23 cellular contexts compared by ENCODE assay signal in the genomic region with DNA sequence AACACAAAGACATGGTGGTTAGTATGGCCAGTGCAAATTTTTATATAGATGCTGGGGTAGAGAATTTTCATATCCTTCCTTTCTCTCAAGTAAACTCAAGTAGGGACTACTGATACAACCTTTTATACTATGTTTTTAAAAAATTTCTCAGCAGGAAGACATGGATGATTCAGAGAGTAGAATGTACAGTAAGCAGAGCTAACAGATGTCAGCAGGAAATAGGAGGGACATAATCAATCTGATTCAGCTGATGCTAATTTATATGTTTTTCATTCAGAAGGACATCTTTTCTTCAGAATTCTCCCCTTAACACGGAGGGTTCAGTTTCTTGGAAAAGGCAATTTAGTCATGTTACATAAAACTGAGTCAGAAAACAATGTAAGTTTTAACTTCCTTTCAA.
"Had no signal": no experiment of that assay in that cellular context is flagged by ENCODE, and none has a peak within 500 bp of the region (broad histone marks: within the 10 kb centered on the region; RNA-seq: fewer than 3 reads in every experiment).

No MANE protein-coding gene starts in this region.

- DNase-seq: activated CD4-positive, alpha-beta T cell treated with anti-CD3 and anti-CD28 coated beads for 48 hours; activated CD4-positive, alpha-beta T cell treated with anti-CD3 and anti-CD28 coated beads, Interleukin-2, amount 50 U/mL, for 48 hours; activated CD8-positive, alpha-beta memory T cell treated with anti-CD3 and anti-CD28 coated beads for 24 hours; activated gamma-delta T cell treated with Interleukin-2 at 50 U/mL for 16 hours; activated naive CD8-positive, alpha-beta T cell treated with anti-CD3 and anti-CD28 coated beads, Interleukin-2, amount 50 U/mL, for 24 hours; activated T-cell treated with anti-CD3 and anti-CD28 coated beads, Interleukin-2, amount 50 U/mL, for 1 hour; amygdala; dermis blood vessel endothelial cell; effector CD4-positive, alpha-beta T cell; esophagus squamous epithelium; head of caudate nucleus; hypothalamus; immature natural killer cell; midbrain; naive thymus-derived CD8-positive, alpha-beta T cell; right cardiac atrium; stimulated activated CD4-positive, alpha-beta T cell treated with anti-CD3 and anti-CD28 coated beads, Interleukin-2, amount 100 ng/mL, for 48 hours; stimulated activated naive CD8-positive, alpha-beta T cell treated with anti-CD3 and anti-CD28 coated beads, Interleukin-15, Interleukin-2, amounts not matched to agents 100 U/mL and 50 U/mL, for 24 hours; T-helper 9 cell; testis; transverse colon had no signal

- H3K4me3 ChIP-seq: breast epithelium, esophagus squamous epithelium, neural progenitor cell, testis, transverse colon had no signal
